ENCODE assay signal across 1 cellular context in the genomic region with DNA sequence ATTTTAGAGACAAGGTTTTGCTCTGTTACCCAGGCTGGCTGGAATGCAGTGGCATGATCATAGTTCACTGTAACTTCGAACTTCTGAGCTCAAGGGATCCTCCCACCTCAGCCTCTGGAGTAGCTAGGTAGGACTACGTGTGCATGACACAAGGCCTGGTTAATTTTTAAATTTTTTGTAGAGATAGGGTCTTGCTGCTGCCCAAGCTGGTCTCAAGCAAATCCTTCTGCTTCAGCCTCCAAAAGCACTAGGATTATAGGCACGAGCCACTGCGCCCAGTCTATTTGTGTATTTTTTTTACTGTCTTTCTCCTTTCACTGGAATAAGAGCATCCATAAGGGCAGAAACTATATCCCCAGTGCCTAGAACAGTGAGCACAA.
TF ChIP-seq lines count a peak whose summit lies in the region.

No MANE protein-coding gene starts in this region.

TF ChIP-seq in HepG2, 621 proteins besides CTCF, POLR2A, EP300 and RAD21 (continued from another document and continues in another):
- TF ChIP-seq ZNF142 (CRISPR knock-in tag; IDR thresholded peaks at IDR 0.05) (no peak), ZNF839 (CRISPR knock-in tag; IDR thresholded peaks at IDR 0.05; ENCODE audit: borderline replicate concordance) (no peak), TSC22D2 (CRISPR knock-in tag; IDR thresholded peaks at IDR 0.05; ENCODE audit: borderline replicate concordance) (no peak), MAFG (CRISPR knock-in tag; IDR thresholded peaks at IDR 0.05) (no peak), ZNF775 (CRISPR knock-in tag; IDR thresholded peaks at IDR 0.05; ENCODE audit: borderline replicate concordance) (no peak), RARG (CRISPR knock-in tag; IDR thresholded peaks at IDR 0.05; ENCODE audit: low read depth) (no peak), ZNF160 (CRISPR knock-in tag; IDR thresholded peaks at IDR 0.05) (no peak), AGO2 (optimal IDR thresholded peaks at IDR 0.05; ENCODE audit: low read depth, low read length) (no peak), RNF219 (CRISPR knock-in tag; IDR thresholded peaks at IDR 0.05) (no peak), ZNF124 (CRISPR knock-in tag; IDR thresholded peaks at IDR 0.05) (no peak), MBNL3 (CRISPR knock-in tag; conservative IDR thresholded peaks at IDR 0.05) (no peak), ZBTB7A (CRISPR knock-in tag; IDR thresholded peaks at IDR 0.05) (no peak), NR2F2 (IDR thresholded peaks at IDR 0.05; ENCODE audit: borderline replicate concordance, low read depth) (no peak), ZNF891 (CRISPR knock-in tag; IDR thresholded peaks at IDR 0.05) (no peak), SIX4 (CRISPR knock-in tag; IDR thresholded peaks at IDR 0.05) (no peak), CREBL2 (CRISPR knock-in tag; IDR thresholded peaks at IDR 0.05; ENCODE audit: borderline replicate concordance) (no peak), GABPB1 (CRISPR knock-in tag; IDR thresholded peaks at IDR 0.05) (no peak), ZNF430 (CRISPR knock-in tag; IDR thresholded peaks at IDR 0.05) (no peak), CHD4 (IDR thresholded peaks at IDR 0.05; ENCODE audit: borderline replicate concordance, low read length) (no peak; the same call in 1 of the 2 replicates), DBP (CRISPR knock-in tag; IDR thresholded peaks at IDR 0.05; ENCODE audit: not compliant biosample characterization) (no peak), TAF15 (IDR thresholded peaks at IDR 0.05; ENCODE audit: low read depth, low read length, poor library complexity, severe bottlenecking) (no peak), MIER3 (CRISPR knock-in tag; IDR thresholded peaks at IDR 0.05; ENCODE audit: borderline replicate concordance) (no peak), ZFP36L2 (CRISPR knock-in tag; IDR thresholded peaks at IDR 0.05) (no peak), CEBPG (CRISPR knock-in tag; IDR thresholded peaks at IDR 0.05) (peak; percentile 32; the same call in 1 of the 2 replicates), DNMT3B (CRISPR knock-in tag; conservative IDR thresholded peaks at IDR 0.05) (peak; percentile 76; the same call in 1 of the 2 replicates), BCL6 (CRISPR knock-in tag; IDR thresholded peaks at IDR 0.05) (no peak), ZNF816 (CRISPR knock-in tag; IDR thresholded peaks at IDR 0.05; ENCODE audit: borderline replicate concordance) (no peak), NFIB (CRISPR knock-in tag; IDR thresholded peaks at IDR 0.05; ENCODE audit: borderline replicate concordance) (no peak), KDM2A (CRISPR knock-in tag; IDR thresholded peaks at IDR 0.05; ENCODE audit: borderline replicate concordance, low read depth) (no peak), STAT5B (CRISPR knock-in tag; IDR thresholded peaks at IDR 0.05) (no peak), ZMYM2 (CRISPR knock-in tag; IDR thresholded peaks at IDR 0.05) (peak; percentile 34; the same call in 1 of the 2 replicates)
- TF ChIP-seq, protein P1, sequence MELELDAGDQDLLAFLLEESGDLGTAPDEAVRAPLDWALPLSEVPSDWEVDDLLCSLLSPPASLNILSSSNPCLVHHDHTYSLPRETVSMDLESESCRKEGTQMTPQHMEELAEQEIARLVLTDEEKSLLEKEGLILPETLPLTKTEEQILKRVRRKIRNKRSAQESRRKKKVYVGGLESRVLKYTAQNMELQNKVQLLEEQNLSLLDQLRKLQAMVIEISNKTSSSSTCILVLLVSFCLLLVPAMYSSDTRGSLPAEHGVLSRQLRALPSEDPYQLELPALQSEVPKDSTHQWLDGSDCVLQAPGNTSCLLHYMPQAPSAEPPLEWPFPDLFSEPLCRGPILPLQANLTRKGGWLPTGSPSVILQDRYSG (CRISPR knock-in tag; IDR thresholded peaks at IDR 0.05) = no peak
- TF ChIP-seq, protein P2, sequence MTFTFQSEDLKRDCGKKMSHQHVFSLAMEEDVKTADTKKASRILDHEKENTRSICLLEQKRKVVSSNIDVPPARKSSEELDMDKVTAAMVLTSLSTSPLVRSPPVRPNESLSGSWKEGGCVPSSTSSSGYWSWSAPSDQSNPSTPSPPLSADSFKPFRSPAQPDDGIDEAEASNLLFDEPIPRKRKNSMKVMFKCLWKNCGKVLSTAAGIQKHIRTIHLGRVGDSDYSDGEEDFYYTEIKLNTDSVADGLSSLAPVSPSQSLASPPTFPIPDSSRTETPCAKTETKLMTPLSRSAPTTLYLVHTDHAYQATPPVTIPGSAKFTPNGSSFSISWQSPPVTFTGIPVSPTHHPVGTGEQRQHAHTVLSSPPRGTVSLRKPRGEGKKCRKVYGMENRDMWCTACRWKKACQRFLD (CRISPR knock-in tag; IDR thresholded peaks at IDR 0.05; ENCODE audit: borderline replicate concordance) = no peak
- TF ChIP-seq, protein P3, sequence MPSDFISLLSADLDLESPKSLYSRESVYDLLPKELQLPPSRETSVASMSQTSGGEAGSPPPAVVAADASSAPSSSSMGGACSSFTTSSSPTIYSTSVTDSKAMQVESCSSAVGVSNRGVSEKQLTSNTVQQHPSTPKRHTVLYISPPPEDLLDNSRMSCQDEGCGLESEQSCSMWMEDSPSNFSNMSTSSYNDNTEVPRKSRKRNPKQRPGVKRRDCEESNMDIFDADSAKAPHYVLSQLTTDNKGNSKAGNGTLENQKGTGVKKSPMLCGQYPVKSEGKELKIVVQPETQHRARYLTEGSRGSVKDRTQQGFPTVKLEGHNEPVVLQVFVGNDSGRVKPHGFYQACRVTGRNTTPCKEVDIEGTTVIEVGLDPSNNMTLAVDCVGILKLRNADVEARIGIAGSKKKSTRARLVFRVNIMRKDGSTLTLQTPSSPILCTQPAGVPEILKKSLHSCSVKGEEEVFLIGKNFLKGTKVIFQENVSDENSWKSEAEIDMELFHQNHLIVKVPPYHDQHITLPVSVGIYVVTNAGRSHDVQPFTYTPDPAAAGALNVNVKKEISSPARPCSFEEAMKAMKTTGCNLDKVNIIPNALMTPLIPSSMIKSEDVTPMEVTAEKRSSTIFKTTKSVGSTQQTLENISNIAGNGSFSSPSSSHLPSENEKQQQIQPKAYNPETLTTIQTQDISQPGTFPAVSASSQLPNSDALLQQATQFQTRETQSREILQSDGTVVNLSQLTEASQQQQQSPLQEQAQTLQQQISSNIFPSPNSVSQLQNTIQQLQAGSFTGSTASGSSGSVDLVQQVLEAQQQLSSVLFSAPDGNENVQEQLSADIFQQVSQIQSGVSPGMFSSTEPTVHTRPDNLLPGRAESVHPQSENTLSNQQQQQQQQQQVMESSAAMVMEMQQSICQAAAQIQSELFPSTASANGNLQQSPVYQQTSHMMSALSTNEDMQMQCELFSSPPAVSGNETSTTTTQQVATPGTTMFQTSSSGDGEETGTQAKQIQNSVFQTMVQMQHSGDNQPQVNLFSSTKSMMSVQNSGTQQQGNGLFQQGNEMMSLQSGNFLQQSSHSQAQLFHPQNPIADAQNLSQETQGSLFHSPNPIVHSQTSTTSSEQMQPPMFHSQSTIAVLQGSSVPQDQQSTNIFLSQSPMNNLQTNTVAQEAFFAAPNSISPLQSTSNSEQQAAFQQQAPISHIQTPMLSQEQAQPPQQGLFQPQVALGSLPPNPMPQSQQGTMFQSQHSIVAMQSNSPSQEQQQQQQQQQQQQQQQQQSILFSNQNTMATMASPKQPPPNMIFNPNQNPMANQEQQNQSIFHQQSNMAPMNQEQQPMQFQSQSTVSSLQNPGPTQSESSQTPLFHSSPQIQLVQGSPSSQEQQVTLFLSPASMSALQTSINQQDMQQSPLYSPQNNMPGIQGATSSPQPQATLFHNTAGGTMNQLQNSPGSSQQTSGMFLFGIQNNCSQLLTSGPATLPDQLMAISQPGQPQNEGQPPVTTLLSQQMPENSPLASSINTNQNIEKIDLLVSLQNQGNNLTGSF (CRISPR knock-in tag; IDR thresholded peaks at IDR 0.05) = no peak
- TF ChIP-seq, protein P4, sequence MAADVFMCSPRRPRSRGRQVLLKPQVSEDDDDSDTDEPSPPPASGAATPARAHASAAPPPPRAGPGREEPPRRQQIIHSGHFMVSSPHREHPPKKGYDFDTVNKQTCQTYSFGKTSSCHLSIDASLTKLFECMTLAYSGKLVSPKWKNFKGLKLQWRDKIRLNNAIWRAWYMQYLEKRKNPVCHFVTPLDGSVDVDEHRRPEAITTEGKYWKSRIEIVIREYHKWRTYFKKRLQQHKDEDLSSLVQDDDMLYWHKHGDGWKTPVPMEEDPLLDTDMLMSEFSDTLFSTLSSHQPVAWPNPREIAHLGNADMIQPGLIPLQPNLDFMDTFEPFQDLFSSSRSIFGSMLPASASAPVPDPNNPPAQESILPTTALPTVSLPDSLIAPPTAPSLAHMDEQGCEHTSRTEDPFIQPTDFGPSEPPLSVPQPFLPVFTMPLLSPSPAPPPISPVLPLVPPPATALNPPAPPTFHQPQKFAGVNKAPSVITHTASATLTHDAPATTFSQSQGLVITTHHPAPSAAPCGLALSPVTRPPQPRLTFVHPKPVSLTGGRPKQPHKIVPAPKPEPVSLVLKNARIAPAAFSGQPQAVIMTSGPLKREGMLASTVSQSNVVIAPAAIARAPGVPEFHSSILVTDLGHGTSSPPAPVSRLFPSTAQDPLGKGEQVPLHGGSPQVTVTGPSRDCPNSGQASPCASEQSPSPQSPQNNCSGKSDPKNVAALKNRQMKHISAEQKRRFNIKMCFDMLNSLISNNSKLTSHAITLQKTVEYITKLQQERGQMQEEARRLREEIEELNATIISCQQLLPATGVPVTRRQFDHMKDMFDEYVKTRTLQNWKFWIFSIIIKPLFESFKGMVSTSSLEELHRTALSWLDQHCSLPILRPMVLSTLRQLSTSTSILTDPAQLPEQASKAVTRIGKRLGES (CRISPR knock-in tag; IDR thresholded peaks at IDR 0.05; ENCODE audit: borderline replicate concordance) = no peak
- TF ChIP-seq, protein P5, sequence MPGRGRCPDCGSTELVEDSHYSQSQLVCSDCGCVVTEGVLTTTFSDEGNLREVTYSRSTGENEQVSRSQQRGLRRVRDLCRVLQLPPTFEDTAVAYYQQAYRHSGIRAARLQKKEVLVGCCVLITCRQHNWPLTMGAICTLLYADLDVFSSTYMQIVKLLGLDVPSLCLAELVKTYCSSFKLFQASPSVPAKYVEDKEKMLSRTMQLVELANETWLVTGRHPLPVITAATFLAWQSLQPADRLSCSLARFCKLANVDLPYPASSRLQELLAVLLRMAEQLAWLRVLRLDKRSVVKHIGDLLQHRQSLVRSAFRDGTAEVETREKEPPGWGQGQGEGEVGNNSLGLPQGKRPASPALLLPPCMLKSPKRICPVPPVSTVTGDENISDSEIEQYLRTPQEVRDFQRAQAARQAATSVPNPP (CRISPR knock-in tag; IDR thresholded peaks at IDR 0.05) = no peak
- TF ChIP-seq, protein P6, sequence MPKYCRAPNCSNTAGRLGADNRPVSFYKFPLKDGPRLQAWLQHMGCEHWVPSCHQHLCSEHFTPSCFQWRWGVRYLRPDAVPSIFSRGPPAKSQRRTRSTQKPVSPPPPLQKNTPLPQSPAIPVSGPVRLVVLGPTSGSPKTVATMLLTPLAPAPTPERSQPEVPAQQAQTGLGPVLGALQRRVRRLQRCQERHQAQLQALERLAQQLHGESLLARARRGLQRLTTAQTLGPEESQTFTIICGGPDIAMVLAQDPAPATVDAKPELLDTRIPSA (CRISPR knock-in tag; IDR thresholded peaks at IDR 0.05; ENCODE audit: borderline replicate concordance) = no peak
